In genomic region chr3:190586631-190587000, GRCh38 we compare ENCODE assay signal across 8 cellular contexts.
DNase-seq lines count a peak whose midpoint lies in the region; ATAC-seq, FAIRE-seq and TF ChIP-seq lines count a peak whose summit lies in the region.

No MANE protein-coding gene starts in this region.

- DNase-seq in A673 (ENCODE audit: low spot score): peak; percentile 91
- peak; percentile 58 for DNase-seq in activated CD4-positive, alpha-beta memory T cell treated with anti-CD3 and anti-CD28 coated beads for 36 hours
- DNase-seq in hepatocyte (ENCODE audit: low spot score): peak; percentile 25
- DNase-seq in type B pancreatic cell (ENCODE audit: extremely low spot score, unreplicated experiment): no peak
- no peak for DNase-seq in kidney
- DNase-seq in dorsolateral prefrontal cortex: no peak

- intact Hi-C loops in A673 (cut with micrococcal nuclease; ENCODE audit: unreplicated experiment): no loop called here
- intact Hi-C loops in activated CD4-positive, alpha-beta memory T cell treated with anti-CD3 and anti-CD28 coated beads for 36 hours (cut with micrococcal nuclease): loop anchor here (1.0 to 10.0 kb wide), 5 partner anchors 20 to 1672 kb away; no protein-coding TSS in a partner anchor
- intact Hi-C loops in kidney (cut with DNase I): no loop called here
- intact Hi-C loops in dorsolateral prefrontal cortex (cut with DNase I): no loop called here

- H3K9me3 Mint-ChIP-seq in activated CD4-positive, alpha-beta memory T cell treated with anti-CD3 and anti-CD28 coated beads for 36 hours: no peaks in the 10 kb centered on the region
- H3K9me3 Mint-ChIP-seq in type B pancreatic cell: peaks cover 4% of the 10 kb centered on the region

- peaks cover 23% of the 10 kb centered on the region for H3K4me1 Mint-ChIP-seq in activated CD4-positive, alpha-beta memory T cell treated with anti-CD3 and anti-CD28 coated beads for 36 hours (ENCODE audit: low read depth)
- H3K4me1 Mint-ChIP-seq in type B pancreatic cell (ENCODE audit: unreplicated experiment): peaks cover 12% of the 10 kb centered on the region

- no peaks in the 10 kb centered on the region for H4K20me1 ChIP-seq in hepatocyte (ENCODE audit: insufficient read depth, poor library complexity, severe bottlenecking)

- POLR2A ChIA-PET in A673 (lab: Charles Lee; ENCODE audit: low non-redundant PET): no interaction called here
- POLR2A ChIA-PET in activated CD4-positive, alpha-beta memory T cell treated with anti-CD3 and anti-CD28 coated beads for 36 hours (lab: Charles Lee): interaction anchor here (0.6 to 2.7 kb wide), 6 partner anchors 10 to 73 kb away, joined by 3 to 10 read pairs (median 4); partner anchors contain the start of gene IL1RAP

- FAIRE-seq in kidney (lab: Jason Lieb, UNC): no peak

- no peaks in the 10 kb centered on the region for H3K36me3 ChIP-seq in A673 (ENCODE audit: insufficient read depth, low read length, poor library complexity, severe bottlenecking)
- H3K36me3 ChIP-seq in hepatocyte (replicated peaks; ENCODE audit: insufficient read depth, low read depth): no peaks in the 10 kb centered on the region
- no peaks in the 10 kb centered on the region for H3K36me3 ChIP-seq in kidney (ENCODE audit: control insufficient read depth in 1 of 2, insufficient read depth in 2 of 2, low read length in 2 of 2)

- BruUV-seq in A673 (replicated peaks; lab: Mats Ljungman, UMichigan): no TSS peak

- no peaks in the 10 kb centered on the region for H3K9me3 ChIP-seq in A673 (ENCODE audit: low read depth, low read length, poor library complexity, severe bottlenecking)
- H3K9me3 ChIP-seq in hepatocyte (ENCODE audit: low read depth): no peaks in the 10 kb centered on the region
- no peaks in the 10 kb centered on the region for H3K9me3 ChIP-seq in kidney (ENCODE audit: control insufficient read depth in 1 of 2, low read length in 2 of 2)

- CTCF ChIA-PET in A673 (lab: Charles Lee): interaction anchor here (0.6 to 1.2 kb wide), 2 partner anchors 9 to 73 kb away, joined by 3 to 4 read pairs; partner anchors contain the start of gene IL1RAP
- CTCF ChIA-PET in activated CD4-positive, alpha-beta memory T cell treated with anti-CD3 and anti-CD28 coated beads for 36 hours (lab: Charles Lee): interaction anchor here (1.0 to 2.0 kb wide), 3 partner anchors 32 to 264 kb away, joined by 3 to 13 read pairs (median 7); partner anchors contain the start of genes CLDN1 and IL1RAP

- 72% methylated on average over 4 of the region's 4 CpGs for WGBS in hepatocyte (ENCODE audit: low lambda C conversion rate, missing lambda C conversion rate)

- H3K9me2 ChIP-seq in hepatocyte (replicated peaks; ENCODE audit: insufficient read depth): no peaks in the 10 kb centered on the region

- no peak overlapping the region for H3K4me2 ChIP-seq in hepatocyte

- H3K9ac ChIP-seq in kidney (ENCODE audit: low read length in 2 of 2): no peak overlapping the region

- ATAC-seq in GM18907 (IDR thresholded peaks at IDR 0.05; ENCODE audit: unreplicated experiment) (peak; percentile 97), HG03354 (IDR thresholded peaks at IDR 0.05; ENCODE audit: poor library complexity, severe bottlenecking, unreplicated experiment) (peak; percentile 97)

- no peak for TF ChIP-seq CTCF in A673 (conservative IDR thresholded peaks at IDR 0.05; ENCODE audit: low read depth, low read length)
- TF ChIP-seq CTCF in hepatocyte (IDR thresholded peaks at IDR 0.05; ENCODE audit: poor library complexity): no peak
- TF ChIP-seq CTCF in type B pancreatic cell (conservative IDR thresholded peaks at IDR 0.05): no peak
- no peak for TF ChIP-seq CTCF in kidney (IDR thresholded peaks at IDR 0.05; ENCODE audit: borderline replicate concordance, extremely low read depth, insufficient read depth)
- TF ChIP-seq CTCF in dorsolateral prefrontal cortex (IDR thresholded peaks at IDR 0.05 in 54 of 56, conservative IDR thresholded peaks at IDR 0.05 in 2 of 56; ENCODE audit: low read depth in 1 of 56, partially characterized antibody in 56 of 56): no peak

- no peak overlapping the region for H2AFZ ChIP-seq in hepatocyte

- H3K27me3 Mint-ChIP-seq in activated CD4-positive, alpha-beta memory T cell treated with anti-CD3 and anti-CD28 coated beads for 36 hours: no peaks in the 10 kb centered on the region
- H3K27me3 Mint-ChIP-seq in type B pancreatic cell: no peaks in the 10 kb centered on the region

- H3K36me3 Mint-ChIP-seq in activated CD4-positive, alpha-beta memory T cell treated with anti-CD3 and anti-CD28 coated beads for 36 hours: peaks cover 9% of the 10 kb centered on the region
- no peaks in the 10 kb centered on the region for H3K36me3 Mint-ChIP-seq in type B pancreatic cell

- H3K27ac ChIP-seq in A673 (ENCODE audit: low read depth, low read length, poor library complexity, severe bottlenecking) (peak overlapping the region; percentile 88), hepatocyte (peak overlapping the region; percentile 60), kidney (ENCODE audit: low read depth in 2 of 2, low read length in 2 of 2) (no peak overlapping the region), dorsolateral prefrontal cortex (no peak overlapping the region)

- H3K4me3 ChIP-seq in A673 (ENCODE audit: low read depth, low read length, poor library complexity, severe bottlenecking) (peak overlapping the region; percentile 24), hepatocyte (no peak overlapping the region), kidney (ENCODE audit: low read length in 2 of 2) (no peak overlapping the region), dorsolateral prefrontal cortex (no peak overlapping the region)

- H3K27me3 ChIP-seq in A673 (replicated peaks; ENCODE audit: insufficient read depth, low read depth, low read length, poor library complexity): no peaks in the 10 kb centered on the region
- H3K27me3 ChIP-seq in hepatocyte: no peaks in the 10 kb centered on the region
- no peaks in the 10 kb centered on the region for H3K27me3 ChIP-seq in dorsolateral prefrontal cortex

- no peaks in the 10 kb centered on the region for H3K79me2 ChIP-seq in hepatocyte

- H3K4me3 Mint-ChIP-seq in activated CD4-positive, alpha-beta memory T cell treated with anti-CD3 and anti-CD28 coated beads for 36 hours: peak overlapping the region; percentile 64
- peak overlapping the region; percentile 10 for H3K4me3 Mint-ChIP-seq in type B pancreatic cell

- H3K27ac Mint-ChIP-seq in activated CD4-positive, alpha-beta memory T cell treated with anti-CD3 and anti-CD28 coated beads for 36 hours: peak overlapping the region; percentile 95
- peak overlapping the region; percentile 78 for H3K27ac Mint-ChIP-seq in type B pancreatic cell

- peaks cover 79% of the 10 kb centered on the region for H3K4me1 ChIP-seq in A673 (ENCODE audit: insufficient read depth, low read length, poor library complexity, severe bottlenecking)
- no peaks in the 10 kb centered on the region for H3K4me1 ChIP-seq in hepatocyte (ENCODE audit: insufficient read depth)
- no peaks in the 10 kb centered on the region for H3K4me1 ChIP-seq in kidney (ENCODE audit: control insufficient read depth in 1 of 2, insufficient read depth in 1 of 2, low read depth in 1 of 2, low read length in 2 of 2)

Comparison
In these comparisons a context has a peak if more than half of its experiments do, and no peak if none do; other contexts are left out.
1. DNase-seq: peak in A673 (single experiment), activated CD4-positive, alpha-beta memory T cell treated with anti-CD3 and anti-CD28 coated beads for 36 hours (single experiment) and hepatocyte (single experiment); none in type B pancreatic cell (single experiment), kidney (single experiment) and dorsolateral prefrontal cortex (0 of 10).
2. H3K27ac ChIP-seq: peak in A673 (single experiment) and hepatocyte (single experiment); none in kidney (0 of 2) and dorsolateral prefrontal cortex (0 of 59).